Comparison of ENCODE assay signal across 28 cellular contexts in the genomic region with DNA sequence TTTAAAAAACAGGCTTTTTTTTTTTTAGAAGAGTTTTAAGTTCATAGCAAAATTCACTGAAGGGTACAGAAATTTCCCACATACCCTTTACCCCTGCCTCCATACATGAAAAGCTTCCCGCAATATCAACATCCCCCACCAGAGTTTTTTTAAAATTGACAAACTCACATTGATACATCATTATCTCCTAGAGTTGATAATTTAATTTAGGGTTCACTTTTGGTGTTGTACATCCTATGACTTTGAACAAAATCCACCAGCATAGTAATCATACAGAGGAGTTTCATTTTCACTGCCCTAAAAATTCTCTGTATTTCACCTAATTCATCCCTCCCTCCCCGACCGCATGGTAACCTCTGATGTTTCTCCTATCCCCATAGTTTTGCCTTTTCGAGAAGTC. TPM values are rescaled to one million over a fixed set of nuclear protein-coding genes. Genes with fewer than 3 reads are reported as not detected.
"Had no signal": no experiment of that assay in that cellular context is flagged by ENCODE, and none has a peak within 500 bp of the region (broad histone marks: within the 10 kb centered on the region; RNA-seq: fewer than 3 reads in every experiment).

No MANE protein-coding gene starts in this region.

- H3K36me3 Mint-ChIP-seq: natural killer cell; neural progenitor cell; stimulated activated effector memory CD8-positive, alpha-beta T cell treated with anti-CD3 and anti-CD28 coated beads, Interleukin-12 subunit alpha, Interleukin-12 subunit beta, amount 100 ng/mL, for 72 hours; stimulated activated naive B cell treated with anti-CD40 and anti-IgM and Interleukin-4, amounts not matched to agents 10 μg/mL and 1 μg/mL and 100 μg/mL, for 72 hours had no signal

- DNase-seq: natural killer cell; occipital lobe; ovary; posterior cingulate gyrus; psoas muscle; right cardiac atrium; right lobe of liver; sigmoid colon; small intestine; stimulated activated CD4-positive, alpha-beta T cell treated with anti-CD3 and anti-CD28 coated beads, Interleukin-15, amount 100 ng/mL, for 24 hours; stimulated activated CD4-positive, alpha-beta T cell treated with anti-CD3 and anti-CD28 coated beads, Interleukin-2, amount 100 ng/mL, for 24 hours; stimulated activated CD4-positive, alpha-beta T cell treated with anti-CD3 and anti-CD28 coated beads, Interleukin-2, amount 100 ng/mL, for 48 hours; stimulated activated CD4-positive, alpha-beta T cell treated with anti-CD3 and anti-CD28 coated beads, Interleukin-4, amount 100 ng/mL, for 24 hours; stimulated activated naive B cell treated with anti-CD40 and anti-IgM and Interleukin-4, amounts not matched to agents 10 μg/mL and 1 μg/mL and 100 μg/mL, for 72 hours; stimulated activated naive CD4-positive, alpha-beta T cell treated with Interleukin-2 at 50 U/mL for 16 hours; stomach; thyroid gland; trophoblast cell; upper lobe of right lung; uterus had no signal

- H3K27ac ChIP-seq: neural progenitor cell, ovary, parathyroid adenoma, psoas muscle, right lobe of liver, sigmoid colon, stomach, thoracic aorta, thyroid gland, tibial nerve, upper lobe of right lung, uterus had no signal

- ATAC-seq: natural killer cell; psoas muscle; right cardiac atrium; right lobe of liver; stimulated activated effector memory CD8-positive, alpha-beta T cell treated with anti-CD3 and anti-CD28 coated beads, Interleukin-12 subunit alpha, Interleukin-12 subunit beta, amount 100 ng/mL, for 72 hours; stimulated activated naive B cell treated with anti-CD40 and anti-IgM and Interleukin-4, amounts not matched to agents 10 μg/mL and 1 μg/mL and 100 μg/mL, for 72 hours; upper lobe of right lung had no signal

- H3K4me3 Mint-ChIP-seq: natural killer cell; nephron; neural progenitor cell; stimulated activated effector memory CD8-positive, alpha-beta T cell treated with anti-CD3 and anti-CD28 coated beads, Interleukin-12 subunit alpha, Interleukin-12 subunit beta, amount 100 ng/mL, for 72 hours; stimulated activated naive B cell treated with anti-CD40 and anti-IgM and Interleukin-4, amounts not matched to agents 10 μg/mL and 1 μg/mL and 100 μg/mL, for 72 hours; stimulated activated naive CD8-positive, alpha-beta T cell treated with anti-CD3 and anti-CD28 coated beads, Interleukin-15, Interleukin-2, amounts not matched to agents 100 ng/mL and 50 ng/mL, for 24 hours had no signal

- H3K9me3 Mint-ChIP-seq: nephron; neural progenitor cell; stimulated activated naive CD8-positive, alpha-beta T cell treated with anti-CD3 and anti-CD28 coated beads, Interleukin-15, Interleukin-2, amounts not matched to agents 100 ng/mL and 50 ng/mL, for 24 hours had no signal

- H3K27me3 Mint-ChIP-seq: stimulated activated naive B cell treated with anti-CD40 and anti-IgM and Interleukin-4, amounts not matched to agents 10 μg/mL and 1 μg/mL and 100 μg/mL, for 72 hours; stimulated activated naive CD8-positive, alpha-beta T cell treated with anti-CD3 and anti-CD28 coated beads, Interleukin-15, Interleukin-2, amounts not matched to agents 100 ng/mL and 50 ng/mL, for 24 hours had no signal

- H3K27ac Mint-ChIP-seq: natural killer cell; nephron; neural progenitor cell; progenitor cell of endocrine pancreas; stimulated activated effector memory CD8-positive, alpha-beta T cell treated with anti-CD3 and anti-CD28 coated beads, Interleukin-12 subunit alpha, Interleukin-12 subunit beta, amount 100 ng/mL, for 72 hours; stimulated activated naive B cell treated with anti-CD40 and anti-IgM and Interleukin-4, amounts not matched to agents 10 μg/mL and 1 μg/mL and 100 μg/mL, for 72 hours; stimulated activated naive CD8-positive, alpha-beta T cell treated with anti-CD3 and anti-CD28 coated beads, Interleukin-15, Interleukin-2, amounts not matched to agents 100 ng/mL and 50 ng/mL, for 24 hours had no signal

- H3K4me1 Mint-ChIP-seq: natural killer cell; neural progenitor cell; stimulated activated effector memory CD8-positive, alpha-beta T cell treated with anti-CD3 and anti-CD28 coated beads, Interleukin-12 subunit alpha, Interleukin-12 subunit beta, amount 100 ng/mL, for 72 hours; stimulated activated naive B cell treated with anti-CD40 and anti-IgM and Interleukin-4, amounts not matched to agents 10 μg/mL and 1 μg/mL and 100 μg/mL, for 72 hours had no signal

RNA-seq across cellular contexts. Expression of gene KCNK2, which starts 53.6 kb away (rescaled TPM):
- total RNA-seq: natural killer cell had no signal
